In genomic region chr22:37121887-37122591, GRCh38 we compare ENCODE assay signal across 8 cellular contexts. TPM values are rescaled to one million over a fixed set of nuclear protein-coding genes. Genes with fewer than 3 reads are reported as not detected.
A peak's percentile ranks its signal among the peaks of the same experiment; 100 is the strongest.
DNase-seq lines count a peak whose midpoint lies in the region; ATAC-seq and TF ChIP-seq lines count a peak whose summit lies in the region.

No MANE protein-coding gene starts in this region.

- ATAC-seq in GM21825 (IDR thresholded peaks at IDR 0.05; ENCODE audit: unreplicated experiment) = peak; percentile 91
- no peak for ATAC-seq in left lobe of liver

- no peak overlapping the region for H3K4me3 ChIP-seq in fibroblast of pulmonary artery (replicated peaks; ENCODE audit: low read depth, low read length)

- peak; percentile 80 for DNase-seq in ELR (ENCODE audit: low read depth)
- peak; percentile 73 for DNase-seq in NCI-H2029 (lab: John Stamatoyannopoulos, UW)
- peak; percentile 89 for DNase-seq in activated CD8-positive, alpha-beta memory T cell treated with anti-CD3 and anti-CD28 coated beads, Interleukin-2, amount 50 U/mL, for 4 hours
- DNase-seq in fibroblast of pulmonary artery (ENCODE audit: low read depth) = peak; percentile 38
- DNase-seq in stimulated activated CD8-positive, alpha-beta memory T cell treated with anti-CD3 and anti-CD28 coated beads, Interleukin-15, amount 100 ng/mL, for 1 hour (ENCODE audit: low read depth) = peak; percentile 80
- DNase-seq in left lobe of liver (ENCODE audit: low spot score) = no peak
- no peak for DNase-seq in NOMO-1 (lab: John Stamatoyannopoulos, UW; ENCODE audit: unreplicated experiment in 2 of 2)

- no peak for TF ChIP-seq CTCF in fibroblast of pulmonary artery (IDR thresholded peaks at IDR 0.05; ENCODE audit: low read length, missing control alignments)

RNA-seq across cellular contexts. Expression of gene TMPRSS6, which starts 12.5 kb away (rescaled TPM):
- 107 TPM for total RNA-seq in left lobe of liver

RNA-seq across cellular contexts. Expression of gene IL2RB, which starts 27.7 kb away (rescaled TPM):
- 1.1 TPM for total RNA-seq in left lobe of liver

Comparison
In these comparisons a context has a peak if more than half of its experiments do, and no peak if none do; other contexts are left out.
1. DNase-seq: peak in ELR (single experiment), NCI-H2029 (single experiment), activated CD8-positive, alpha-beta memory T cell treated with anti-CD3 and anti-CD28 coated beads, Interleukin-2, amount 50 U/mL, for 4 hours (single experiment), fibroblast of pulmonary artery (single experiment) and stimulated activated CD8-positive, alpha-beta memory T cell treated with anti-CD3 and anti-CD28 coated beads, Interleukin-15, amount 100 ng/mL, for 1 hour (single experiment); none in left lobe of liver (single experiment) and NOMO-1 (0 of 2).